7 cellular contexts compared by ENCODE assay signal in genomic region chr10:101061814-101062230, GRCh38. TPM values are rescaled to one million over a fixed set of nuclear protein-coding genes. Genes with fewer than 3 reads are reported as not detected.
DNase-seq lines count a peak whose midpoint lies in the region; TF ChIP-seq lines count a peak whose summit lies in the region.

Gene KAZALD1, plus strand, starts transcription at chr10:101061989. Its CDS starts 604 bp downstream, at chr10:101062593.

- peaks cover under 1% of the 10 kb centered on the region for H3K36me3 Mint-ChIP-seq in activated T-helper 1 cell treated with anti-CD3 and anti-CD28 coated beads, Interleukin-12 subunit alpha, Interleukin-12 subunit beta, Interleukin-2, Interleukin-4 antibody, amounts not matched to agents 30 ng/mL and 10 ng/mL and 1 ng/mL, durations not matched to agents 14 hours and 24 hours and 36 hours (ENCODE audit: low read depth)

- no peak for TF ChIP-seq EP300 in stomach (IDR thresholded peaks at IDR 0.05)

- H3K9me3 ChIP-seq in iPS-18a (ENCODE audit: control insufficient read depth, low read depth, low read length) (no peaks in the 10 kb centered on the region), stomach (no peaks in the 10 kb centered on the region)

- H3K4me3 ChIP-seq in iPS-18a (ENCODE audit: low read length): peak within 1 kb of the TSS; percentile 89
- peak within 1 kb of the TSS; percentile 63 to 67 (median 65) for H3K4me3 ChIP-seq in stomach

- peak within 1 kb of the TSS; percentile 87 for H3K9ac ChIP-seq in iPS-18a (ENCODE audit: low read length)

- no peak for TF ChIP-seq POLR2A in stomach (IDR thresholded peaks at IDR 0.05)

- H3K4me1 Mint-ChIP-seq in activated T-helper 1 cell treated with anti-CD3 and anti-CD28 coated beads, Interleukin-12 subunit alpha, Interleukin-12 subunit beta, Interleukin-2, Interleukin-4 antibody, amounts not matched to agents 30 ng/mL and 10 ng/mL and 1 ng/mL, durations not matched to agents 14 hours and 24 hours and 36 hours (ENCODE audit: low read depth): peaks cover 31% of the 10 kb centered on the region

- DNase-seq in HT1080 (ENCODE audit: low read depth): no peak
- no peak for DNase-seq in activated T-helper 1 cell treated with anti-CD3 and anti-CD28 coated beads, Interleukin-12 subunit alpha, Interleukin-12 subunit beta, Interleukin-2, Interleukin-4 antibody, amounts not matched to agents 30 ng/mL and 10 ng/mL and 1 ng/mL, durations not matched to agents 14 hours and 24 hours and 36 hours (ENCODE audit: low spot score)
- no peak for DNase-seq in stomach
- DNase-seq in NCI-H2227 (lab: John Stamatoyannopoulos, UW; ENCODE audit: unreplicated experiment): no peak
- DNase-seq in NCI-H2107 treated with DMSO at 0.1 percent for 48 hours (lab: John Stamatoyannopoulos, UW; ENCODE audit: unreplicated experiment): no peak
- DNase-seq in NCI-H2196 (lab: John Stamatoyannopoulos, UW; ENCODE audit: unreplicated experiment): no peak

- peak within 1 kb of the TSS; percentile 91 for H3K27ac Mint-ChIP-seq in activated T-helper 1 cell treated with anti-CD3 and anti-CD28 coated beads, Interleukin-12 subunit alpha, Interleukin-12 subunit beta, Interleukin-2, Interleukin-4 antibody, amounts not matched to agents 30 ng/mL and 10 ng/mL and 1 ng/mL, durations not matched to agents 14 hours and 24 hours and 36 hours

- H3K4me1 ChIP-seq in iPS-18a (ENCODE audit: control insufficient read depth, low read depth, low read length) (peaks cover 22% of the 10 kb centered on the region), stomach (peaks cover 36 to 71% (median 69%) of the 10 kb centered on the region in 4 donors)

- no peaks in the 10 kb centered on the region for H3K36me3 ChIP-seq in iPS-18a (ENCODE audit: control insufficient read depth, low read depth, low read length)
- no peaks in the 10 kb centered on the region for H3K36me3 ChIP-seq in stomach

- intact Hi-C loops in activated T-helper 1 cell treated with anti-CD3 and anti-CD28 coated beads, Interleukin-12 subunit alpha, Interleukin-12 subunit beta, Interleukin-2, Interleukin-4 antibody, amounts not matched to agents 30 ng/mL and 10 ng/mL and 1 ng/mL, durations not matched to agents 14 hours and 24 hours and 36 hours (cut with micrococcal nuclease): loop anchor here (2.0 to 10.0 kb wide), 5 partner anchors 33 to 723 kb away; partner anchors contain the start of genes NPM3 and SLF2
- intact Hi-C loops in stomach (cut with DNase I; ENCODE audit: low total_unique reads): no loop called here

- H3K27me3 ChIP-seq in iPS-18a (ENCODE audit: control insufficient read depth, insufficient read depth, low read length) (peaks cover 58% of the 10 kb centered on the region), stomach (peaks cover 0 to 46% (median 4%) of the 10 kb centered on the region in 3 donors)

- peak within 1 kb of the TSS; percentile 92 for H3K4me3 Mint-ChIP-seq in activated T-helper 1 cell treated with anti-CD3 and anti-CD28 coated beads, Interleukin-12 subunit alpha, Interleukin-12 subunit beta, Interleukin-2, Interleukin-4 antibody, amounts not matched to agents 30 ng/mL and 10 ng/mL and 1 ng/mL, durations not matched to agents 14 hours and 24 hours and 36 hours

- no peak for TF ChIP-seq CTCF in stomach (IDR thresholded peaks at IDR 0.05)

- H3K9me3 Mint-ChIP-seq in activated T-helper 1 cell treated with anti-CD3 and anti-CD28 coated beads, Interleukin-12 subunit alpha, Interleukin-12 subunit beta, Interleukin-2, Interleukin-4 antibody, amounts not matched to agents 30 ng/mL and 10 ng/mL and 1 ng/mL, durations not matched to agents 14 hours and 24 hours and 36 hours: no peaks in the 10 kb centered on the region

- H3K27ac ChIP-seq in iPS-18a (ENCODE audit: low read length) (no peak within 1 kb of the TSS), stomach (peak within 1 kb of the TSS; percentile 93 to 100 (median 98))

- WGBS in stomach, 5 donors: 20 to 45% (median 30%) methylated on average over 20 to 22 of the region's 22 CpGs

- peaks cover 37% of the 10 kb centered on the region for H3K27me3 Mint-ChIP-seq in activated T-helper 1 cell treated with anti-CD3 and anti-CD28 coated beads, Interleukin-12 subunit alpha, Interleukin-12 subunit beta, Interleukin-2, Interleukin-4 antibody, amounts not matched to agents 30 ng/mL and 10 ng/mL and 1 ng/mL, durations not matched to agents 14 hours and 24 hours and 36 hours (ENCODE audit: insufficient read depth)

RNA-seq across cellular contexts. Expression of gene KAZALD1, which starts in this region (rescaled TPM):
- 13.4 and 14.0 TPM in 2 replicates for total RNA-seq in HT1080 (2014; rRNA removed; shearing (Covaris generic))
- polyA plus RNA-seq in HT1080 (2015; cell fraction: cytosol; rRNA removed): 10.0 and 11.7 TPM in 2 replicates
- polyA plus RNA-seq in HT1080 (2015; cell fraction: nucleus; rRNA removed): 12.7 and 13.5 TPM in 2 replicates
- 0.57 and 0.73 TPM in 2 replicates for total RNA-seq in activated T-helper 1 cell treated with anti-CD3 and anti-CD28 coated beads, Interleukin-12 subunit alpha, Interleukin-12 subunit beta, Interleukin-2, Interleukin-4 antibody, amounts not matched to agents 30 ng/mL and 10 ng/mL and 1 ng/mL, durations not matched to agents 14 hours and 24 hours and 36 hours
- 10 to 100 TPM in 2 of 5 donors, 1 to 10 TPM in 2, not detected in 1; 2.2 to 35.5 (median 14.8) TPM for total RNA-seq in stomach
- polyA plus RNA-seq in stomach: 10 to 100 TPM; 12.0 to 32.8 (median 12.0) TPM
